18 cellular contexts compared by ENCODE assay signal in the genomic region with DNA sequence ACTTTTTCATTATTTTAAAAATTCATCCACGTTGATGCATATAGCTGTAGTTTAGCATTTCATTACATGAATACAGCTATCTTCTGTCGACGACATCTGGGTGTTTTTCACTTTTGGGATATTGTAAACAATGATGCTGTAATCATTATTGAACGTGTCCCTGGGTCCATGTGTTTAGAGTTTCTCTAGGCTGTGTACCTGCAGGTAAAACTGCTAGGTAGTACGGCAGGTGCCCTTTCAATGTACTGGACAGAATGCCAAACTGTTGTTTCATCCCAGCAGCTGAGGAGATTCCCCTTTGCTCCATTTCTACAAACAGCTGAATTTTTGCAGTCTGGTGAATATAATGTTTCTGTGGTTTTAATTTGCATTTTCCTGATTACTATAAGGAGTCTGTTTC.
A peak's percentile ranks its signal among the peaks of the same experiment; 100 is the strongest.
DNase-seq lines count a peak whose midpoint lies in the region; ATAC-seq and TF ChIP-seq lines count a peak whose summit lies in the region.
"Had no signal": no experiment of that assay in that cellular context is flagged by ENCODE, and none has a peak within 500 bp of the region (broad histone marks: within the 10 kb centered on the region; RNA-seq: fewer than 3 reads in every experiment).

No MANE protein-coding gene starts in this region.

- H3K9me3 Mint-ChIP-seq in CD8-positive, alpha-beta T cell: no peaks in the 10 kb centered on the region
- H3K9me3 Mint-ChIP-seq in HFFc6: no peaks in the 10 kb centered on the region
- H3K9me3 Mint-ChIP-seq in central memory CD8-positive, alpha-beta T cell: no peaks in the 10 kb centered on the region
- no peaks in the 10 kb centered on the region for H3K9me3 Mint-ChIP-seq in naive thymus-derived CD8-positive, alpha-beta T cell

- CTCF ChIA-PET in CD8-positive, alpha-beta T cell (lab: Charles Lee): no interaction called here

- no peak for ATAC-seq in CD8-positive, alpha-beta T cell
- ATAC-seq in central memory CD8-positive, alpha-beta T cell (replicated peaks; ENCODE audit: extremely low read depth, poor library complexity, severe bottlenecking): no peak
- ATAC-seq in naive thymus-derived CD8-positive, alpha-beta T cell: no peak
- ATAC-seq in SK-N-SH treated with all-trans-retinoic acid at 6 μM for 48 hours: no peak
- no peak for ATAC-seq in GM21737 (IDR thresholded peaks at IDR 0.05; ENCODE audit: unreplicated experiment)
- ATAC-seq: Panc1 had no signal

- H3K27ac ChIP-seq in CD8-positive, alpha-beta T cell (ENCODE audit: low read depth, low read length): no peak overlapping the region
- H3K27ac ChIP-seq: GM23248, KMS-11 had no signal

- H3K36me3 Mint-ChIP-seq in CD8-positive, alpha-beta T cell: peaks cover 59% of the 10 kb centered on the region
- H3K36me3 Mint-ChIP-seq in HFFc6 (ENCODE audit: low read depth): peaks cover 29% of the 10 kb centered on the region
- H3K36me3 Mint-ChIP-seq in central memory CD8-positive, alpha-beta T cell (ENCODE audit: insufficient read depth): peaks cover 30% of the 10 kb centered on the region
- peaks cover 0 to 62% (median 13%) of the 10 kb centered on the region in 3 donors for H3K36me3 Mint-ChIP-seq in naive thymus-derived CD8-positive, alpha-beta T cell

- POLR2A ChIA-PET in CD8-positive, alpha-beta T cell (lab: Charles Lee): no interaction called here
- POLR2A ChIA-PET in naive thymus-derived CD8-positive, alpha-beta T cell (lab: Charles Lee): no interaction called here

- TF ChIP-seq CTCF in CD8-positive, alpha-beta T cell (IDR thresholded peaks at IDR 0.05): no peak
- TF ChIP-seq CTCF in HFFc6 (IDR thresholded peaks at IDR 0.05): no peak

- no peaks in the 10 kb centered on the region for H3K9me3 ChIP-seq in CD8-positive, alpha-beta T cell (ENCODE audit: low read length)
- H3K9me3 ChIP-seq: BE2C, SK-N-SH had no signal

- H3K4me3 Mint-ChIP-seq in CD8-positive, alpha-beta T cell: no peak overlapping the region
- no peak overlapping the region for H3K4me3 Mint-ChIP-seq in HFFc6
- H3K4me3 Mint-ChIP-seq in central memory CD8-positive, alpha-beta T cell: no peak overlapping the region
- no peak overlapping the region for H3K4me3 Mint-ChIP-seq in naive thymus-derived CD8-positive, alpha-beta T cell

- H3K27me3 Mint-ChIP-seq in CD8-positive, alpha-beta T cell (ENCODE audit: low read depth): no peaks in the 10 kb centered on the region
- H3K27me3 Mint-ChIP-seq in HFFc6 (ENCODE audit: insufficient read depth): no peaks in the 10 kb centered on the region; the same call in 1 of the 2 replicates
- no peaks in the 10 kb centered on the region for H3K27me3 Mint-ChIP-seq in central memory CD8-positive, alpha-beta T cell
- no peaks in the 10 kb centered on the region for H3K27me3 Mint-ChIP-seq in naive thymus-derived CD8-positive, alpha-beta T cell

- H3K27me3 ChIP-seq in CD8-positive, alpha-beta T cell (ENCODE audit: insufficient read depth, low read length): no peaks in the 10 kb centered on the region
- H3K27me3 ChIP-seq: BE2C had no signal

- no peak overlapping the region for H3K4me3 ChIP-seq in CD8-positive, alpha-beta T cell (ENCODE audit: low read depth, low read length)
- H3K4me3 ChIP-seq: GM23248 had no signal

- H3K36me3 ChIP-seq in CD8-positive, alpha-beta T cell (ENCODE audit: insufficient read depth, low read length): peaks cover 10% of the 10 kb centered on the region

- peak overlapping the region; percentile 78 for H3K27ac Mint-ChIP-seq in CD8-positive, alpha-beta T cell
- peak overlapping the region; percentile 6 for H3K27ac Mint-ChIP-seq in HFFc6
- H3K27ac Mint-ChIP-seq in central memory CD8-positive, alpha-beta T cell (ENCODE audit: low read depth): peak overlapping the region; percentile 82
- H3K27ac Mint-ChIP-seq in naive thymus-derived CD8-positive, alpha-beta T cell: peak overlapping the region in 6 of 10 donors; percentile 29 to 80 (median 68)

- no peak for DNase-seq in CD8-positive, alpha-beta T cell
- no peak for DNase-seq in HFFc6
- DNase-seq in central memory CD8-positive, alpha-beta T cell (ENCODE audit: low spot score in 2 of 2): no peak
- no peak for DNase-seq in naive thymus-derived CD8-positive, alpha-beta T cell
- DNase-seq in NOMO-1 treated with DMSO at 0.1 percent for 48 hours (lab: John Stamatoyannopoulos, UW; ENCODE audit: unreplicated experiment): no peak
- DNase-seq: BE2C, GM23248, MM.1S, NCI-H1105 treated with DMSO at 0.1 percent for 48 hours, NCI-H187, NCI-H446, NCI-H774, Right ventricle myocardium superior, SK-N-SH had no signal

- intact Hi-C loops in CD8-positive, alpha-beta T cell (cut with DNase I, micrococcal nuclease): no loop called here

- H3K4me1 ChIP-seq in CD8-positive, alpha-beta T cell (ENCODE audit: insufficient read depth, low read length): no peaks in the 10 kb centered on the region
- H3K4me1 ChIP-seq: BE2C had no signal

- H3K4me1 Mint-ChIP-seq in CD8-positive, alpha-beta T cell (ENCODE audit: low read depth): no peaks in the 10 kb centered on the region
- H3K4me1 Mint-ChIP-seq in HFFc6 (ENCODE audit: low read depth): peaks cover 23% of the 10 kb centered on the region
- peaks cover 6% of the 10 kb centered on the region for H3K4me1 Mint-ChIP-seq in central memory CD8-positive, alpha-beta T cell
- peaks cover 0 to 4% (median 4%) of the 10 kb centered on the region in 4 donors for H3K4me1 Mint-ChIP-seq in naive thymus-derived CD8-positive, alpha-beta T cell

TF ChIP-seq in SK-N-SH treated with all-trans-retinoic acid at 6 μM for 48 hours, 23 proteins besides CTCF, POLR2A, EP300 and RAD21:
- TF ChIP-seq ZC3H10 (CRISPR knock-in tag; IDR thresholded peaks at IDR 0.05) (no peak), TCF4 (CRISPR knock-in tag; IDR thresholded peaks at IDR 0.05; ENCODE audit: borderline replicate concordance) (no peak), SNAI2 (CRISPR knock-in tag; IDR thresholded peaks at IDR 0.05) (no peak), BACH2 (CRISPR knock-in tag; IDR thresholded peaks at IDR 0.05; ENCODE audit: borderline replicate concordance) (no peak), ZNF8 (CRISPR knock-in tag; IDR thresholded peaks at IDR 0.05) (no peak)

Comparison
In these comparisons a context has a peak if more than half of its experiments do, and no peak if none do; other contexts are left out.
1. H3K27ac Mint-ChIP-seq: peak in every context shown above with its lines; median percentile 82 in central memory CD8-positive, alpha-beta T cell; 78 in CD8-positive, alpha-beta T cell; 68 in naive thymus-derived CD8-positive, alpha-beta T cell; 6 in HFFc6.